ENCODE assay signal across 21 cellular contexts in the genomic region with DNA sequence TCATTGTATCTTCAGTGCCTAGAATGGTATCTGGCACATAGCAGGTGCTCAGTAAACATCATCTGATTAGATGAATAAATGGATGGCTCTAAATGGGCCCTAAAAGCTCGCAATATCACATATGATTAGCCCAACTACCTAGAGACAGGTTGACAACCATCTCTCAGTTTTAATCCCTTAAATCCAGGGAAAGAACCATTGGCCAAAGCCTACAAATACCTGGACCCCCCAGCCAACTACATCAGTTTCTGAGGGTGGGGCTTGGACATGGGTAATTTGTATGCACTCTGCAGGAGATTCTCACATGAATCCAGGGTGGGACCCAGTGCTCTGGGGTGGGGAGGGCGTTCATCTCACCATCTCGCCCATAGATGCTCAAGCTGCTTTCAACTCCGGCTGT. TPM values are rescaled to one million over a fixed set of nuclear protein-coding genes. Genes with fewer than 3 reads are reported as not detected.
"Had no signal": no experiment of that assay in that cellular context is flagged by ENCODE, and none has a peak within 500 bp of the region (broad histone marks: within the 10 kb centered on the region; RNA-seq: fewer than 3 reads in every experiment).

No MANE protein-coding gene starts in this region.

- H3K36me3 Mint-ChIP-seq: naive thymus-derived CD8-positive, alpha-beta T cell; stimulated activated memory B cell treated with anti-CD40 and anti-IgM and Interleukin-4, amounts not matched to agents 10 μg/mL and 1 μg/mL and 100 μg/mL, for 72 hours had no signal

- H3K4me3 Mint-ChIP-seq: naive thymus-derived CD8-positive, alpha-beta T cell; stimulated activated memory B cell treated with anti-CD40 and anti-IgM and Interleukin-4, amounts not matched to agents 10 μg/mL and 1 μg/mL and 100 μg/mL, for 72 hours; stimulated activated naive CD8-positive, alpha-beta T cell treated with anti-CD3 and anti-CD28 coated beads, Interleukin-15, amount 100 ng/mL, for 72 hours had no signal

- H3K4me1 ChIP-seq: testis had no signal

- H3K27me3 ChIP-seq: testis, vagina had no signal

- H3K36me3 ChIP-seq: heart left ventricle, spleen, tibial nerve, upper lobe of right lung, vagina had no signal

- DNase-seq: effector CD4-positive, alpha-beta T cell; heart left ventricle; hypothalamus; kidney glomerular epithelial cell; naive thymus-derived CD8-positive, alpha-beta T cell; occipital lobe; spleen; stimulated activated CD4-positive, alpha-beta T cell treated with anti-CD3 and anti-CD28 coated beads, Interleukin-15, amount 100 ng/mL, for 24 hours; stimulated activated CD4-positive, alpha-beta T cell treated with anti-CD3 and anti-CD28 coated beads, Interleukin-1b, Interleukin-23, amount 100 ng/mL, for 48 hours; stimulated activated CD4-positive, alpha-beta T cell treated with anti-CD3 and anti-CD28 coated beads, Interleukin-4, amount 100 ng/mL, for 24 hours; stimulated activated naive CD8-positive, alpha-beta T cell treated with anti-CD3 and anti-CD28 coated beads, Interleukin-15, amount 100 ng/mL, for 72 hours; testis had no signal

- ATAC-seq: esophagus mucosa; heart left ventricle; naive thymus-derived CD8-positive, alpha-beta T cell; sciatic nerve; stimulated activated memory B cell treated with anti-CD40 and anti-IgM and Interleukin-4, amounts not matched to agents 10 μg/mL and 1 μg/mL and 100 μg/mL, for 72 hours; stimulated activated naive CD8-positive, alpha-beta T cell treated with anti-CD3 and anti-CD28 coated beads, Interleukin-15, amount 100 ng/mL, for 72 hours; upper lobe of right lung had no signal

- H3K27me3 Mint-ChIP-seq: stimulated activated memory B cell treated with anti-CD40 and anti-IgM and Interleukin-4, amounts not matched to agents 10 μg/mL and 1 μg/mL and 100 μg/mL, for 72 hours; stimulated activated naive CD8-positive, alpha-beta T cell treated with anti-CD3 and anti-CD28 coated beads, Interleukin-15, amount 100 ng/mL, for 72 hours had no signal

- H3K27ac ChIP-seq: coronary artery, heart left ventricle, testis, tibial nerve, upper lobe of right lung, vagina had no signal

- H3K4me3 ChIP-seq: coronary artery, heart left ventricle, spleen, testis, tibial nerve, upper lobe of right lung, vagina had no signal

- H3K9me3 ChIP-seq: heart left ventricle, spleen, testis, tibial nerve, upper lobe of right lung, vagina had no signal

- H3K9me3 Mint-ChIP-seq: naive thymus-derived CD8-positive, alpha-beta T cell; stimulated activated memory B cell treated with anti-CD40 and anti-IgM and Interleukin-4, amounts not matched to agents 10 μg/mL and 1 μg/mL and 100 μg/mL, for 72 hours; stimulated activated naive CD8-positive, alpha-beta T cell treated with anti-CD3 and anti-CD28 coated beads, Interleukin-15, amount 100 ng/mL, for 72 hours had no signal

- H3K27ac Mint-ChIP-seq: stimulated activated naive CD8-positive, alpha-beta T cell treated with anti-CD3 and anti-CD28 coated beads, Interleukin-15, amount 100 ng/mL, for 72 hours had no signal

RNA-seq across cellular contexts. Expression of a gene that starts 4.8 kb away (rescaled TPM):
- total RNA-seq: fibroblast of lung, pulmonary artery endothelial cell had no signal
- polyA plus RNA-seq: fibroblast of lung had no signal
